In genomic region chr19:32387701-32388392, GRCh38 we compare ENCODE assay signal across 13 cellular contexts.
A peak's percentile ranks its signal among the peaks of the same experiment; 100 is the strongest.
DNase-seq lines count a peak whose midpoint lies in the region; ATAC-seq, FAIRE-seq and TF ChIP-seq lines count a peak whose summit lies in the region.
"Had no signal": no experiment of that assay in that cellular context is flagged by ENCODE, and none has a peak within 500 bp of the region (broad histone marks: within the 10 kb centered on the region; RNA-seq: fewer than 3 reads in every experiment).

No MANE protein-coding gene starts in this region.

- no peak for ATAC-seq in GM19035 (IDR thresholded peaks at IDR 0.05; ENCODE audit: unreplicated experiment)
- no peak for ATAC-seq in GM18511 (IDR thresholded peaks at IDR 0.05; ENCODE audit: unreplicated experiment)
- ATAC-seq: natural killer cell had no signal

- DNase-seq in H54 (ENCODE audit: insufficient read length, low spot score) (peak; percentile 20), NCI-H82 (lab: John Stamatoyannopoulos, UW) (peak; percentile 88), epithelial cell of prostate (ENCODE audit: low read depth, low spot score) (no peak), stromal cell of bone marrow (ENCODE audit: low read depth) (peak; percentile 49), ecto neural progenitor cell (ENCODE audit: low spot score) (no peak)
- DNase-seq: activated T-cell treated with anti-CD3 and anti-CD28 coated beads, Interleukin-2, amount 50 U/mL, for 48 hours; DMS79; foreskin melanocyte; natural killer cell had no signal

- peak overlapping the region; percentile 41 for H3K27ac ChIP-seq in epithelial cell of prostate
- H3K27ac ChIP-seq: RWPE1 had no signal

- no peak for TF ChIP-seq POLR2A in H54 (IDR thresholded peaks at IDR 0.05; ENCODE audit: low read depth, low read length)

- FAIRE-seq in H54 (lab: Jason Lieb, UNC): peak; percentile 11
- FAIRE-seq: bronchial epithelial cell had no signal

Comparison
In these comparisons a context has a peak if more than half of its experiments do, and no peak if none do; other contexts are left out.
1. DNase-seq: peak in H54 (single experiment), NCI-H82 (single experiment) and stromal cell of bone marrow (single experiment); none in epithelial cell of prostate (single experiment) and ecto neural progenitor cell (single experiment).